Comparison of ENCODE assay signal across 8 cellular contexts in genomic region chr7:148940702-148941597, GRCh38. TPM values are rescaled to one million over a fixed set of nuclear protein-coding genes. Genes with fewer than 3 reads are reported as not detected.
DNase-seq lines count a peak whose midpoint lies in the region; FAIRE-seq and TF ChIP-seq lines count a peak whose summit lies in the region.

No MANE protein-coding gene starts in this region.

- H3K4me1 ChIP-seq in H9 (ENCODE audit: insufficient read depth, low read length) = no peaks in the 10 kb centered on the region
- H3K4me1 ChIP-seq in SJCRH30 = no peaks in the 10 kb centered on the region; the same call in 1 of the 2 replicates
- H3K4me1 ChIP-seq in neutrophil (ENCODE audit: control insufficient read depth in 1 of 2, insufficient read depth in 1 of 2, low read depth in 1 of 2, low read length in 1 of 2) = peaks cover 14 to 22% of the 10 kb centered on the region in 2 experiments

- H3K18ac ChIP-seq in H9 (ENCODE audit: insufficient read length, low read depth, low read length) = peak overlapping the region; percentile 31

- H2BK120ac ChIP-seq in H9 (ENCODE audit: low read depth, low read length, poor library complexity, severe bottlenecking) = no peak overlapping the region

- H3K14ac ChIP-seq in H9 (ENCODE audit: insufficient read depth, low read length) = peak overlapping the region; percentile 62

- H2BK20ac ChIP-seq in H9 (ENCODE audit: low read depth, low read length, poor library complexity, severe bottlenecking) = no peak overlapping the region

- no peak overlapping the region for H2BK5ac ChIP-seq in H9 (ENCODE audit: insufficient read length, low read length)

- H2AK5ac ChIP-seq in H9 (ENCODE audit: insufficient read length, low read length) = no peak overlapping the region

- no peak overlapping the region for H2BK12ac ChIP-seq in H9 (ENCODE audit: insufficient read length, low read depth, low read length)

- no peaks in the 10 kb centered on the region for H3K79me2 ChIP-seq in H9 (ENCODE audit: insufficient read depth, low read length)

- peaks cover 9% of the 10 kb centered on the region; the same call in 1 of the 2 replicates for H3K27me3 Mint-ChIP-seq in H9 (ENCODE audit: low read depth)

- peaks cover 3% of the 10 kb centered on the region for H3K23me2 ChIP-seq in H9 (ENCODE audit: insufficient read length, low read depth, low read length, poor library complexity, severe bottlenecking)

- peak overlapping the region; percentile 97 for H3K4me2 ChIP-seq in H9 (ENCODE audit: insufficient read depth, insufficient read length, low read length)

- no peak overlapping the region for H4K5ac ChIP-seq in H9 (ENCODE audit: insufficient read length, low read depth, low read length)

- H4K8ac ChIP-seq in H9 (replicated peaks; ENCODE audit: insufficient read length, low read depth, low read length) = no peak overlapping the region

- no peaks in the 10 kb centered on the region for H3K9me3 Mint-ChIP-seq in H9

- no peak overlapping the region for H2BK15ac ChIP-seq in H9 (ENCODE audit: low read depth, low read length)

- H3K36me3 ChIP-seq in MG63 (no peaks in the 10 kb centered on the region), SJCRH30 (no peaks in the 10 kb centered on the region), neutrophil (no peaks in the 10 kb centered on the region)

- H3K4me1 Mint-ChIP-seq in H9 = peaks cover 5 to 7% of the 10 kb centered on the region in 2 experiments; a peak in 3 of 4 replicates

- H3K27me3 ChIP-seq in H9 (ENCODE audit: insufficient read depth, low read length) (no peaks in the 10 kb centered on the region), MG63 (no peaks in the 10 kb centered on the region), SJCRH30 (no peaks in the 10 kb centered on the region; the same call in 1 of the 2 replicates), neutrophil (no peaks in the 10 kb centered on the region)

- DNase-seq in G401 (ENCODE audit: low spot score) (peak; percentile 87), H9 (peak; percentile 68), MG63 (peak; percentile 61), SJCRH30 (peak; percentile 81 to 89), frontal cortex (ENCODE audit: low spot score in 2 of 2) (peak; percentile 73 to 81), substantia nigra (lab: John Stamatoyannopoulos, UW) (peak in 46 of 49 donors; percentile 5 to 79 (median 52))
- DNase-seq in activated naive CD4-positive, alpha-beta T cell treated with Interleukin-2 at 50 U/mL for 16 hours = peak; percentile 70

- FAIRE-seq in frontal cortex (lab: Jason Lieb, UNC) = no peak

- no peak overlapping the region for H4K91ac ChIP-seq in H9 (ENCODE audit: insufficient read length, low read depth, low read length)

- H3T11ph ChIP-seq in H9 (ENCODE audit: low read length) = no peak overlapping the region

- in situ Hi-C loops in G401 (cut with HindIII; ENCODE audit: low sequenced_read_pairs) = no loop called here

- peak overlapping the region in 2 of 3 experiments; percentile 88 to 92; a peak in 3 of 7 replicates for H3K27ac Mint-ChIP-seq in H9

- peak overlapping the region; percentile 86 to 92 for H3K4me3 Mint-ChIP-seq in H9

- no peak overlapping the region for H3K56ac ChIP-seq in H9 (ENCODE audit: insufficient read length, low read depth, low read length)

- H3K4me3 ChIP-seq in MG63 (peak overlapping the region; percentile 65), SJCRH30 (peak overlapping the region; percentile 76), neutrophil (ENCODE audit: low read depth in 1 of 2, low read length in 1 of 2) (peak overlapping the region; percentile 63 to 65)

- H3K4ac ChIP-seq in H9 (ENCODE audit: low read depth, low read length) = no peak overlapping the region

- H4K20me1 ChIP-seq in H9 (ENCODE audit: control insufficient read depth, insufficient read depth, insufficient read length) = no peaks in the 10 kb centered on the region

- H3K27ac ChIP-seq in H9 (ENCODE audit: insufficient read length, low read depth, low read length) (no peak overlapping the region), SJCRH30 (peak overlapping the region; percentile 69), neutrophil (peak overlapping the region; percentile 21), substantia nigra (ENCODE audit: low read depth, low read length, poor library complexity, severe bottlenecking) (peak overlapping the region; percentile 73)

- H2AFZ ChIP-seq in H9 (ENCODE audit: low read length) = peak overlapping the region; percentile 45

- H3K79me1 ChIP-seq in H9 (ENCODE audit: insufficient read depth, low read depth, low read length, poor library complexity, severe bottlenecking) = no peaks in the 10 kb centered on the region

- no CpG with 5 or more reads among the region's 43 CpGs for WGBS in H9 (ENCODE audit: extremely low coverage, insufficient read length, low lambda C conversion rate)

- peak overlapping the region; percentile 41 for H3K9ac ChIP-seq in H9 (ENCODE audit: extremely low read depth, insufficient read length, low read length)

- H3K23ac ChIP-seq in H9 (ENCODE audit: insufficient read length, low read depth, low read length) = no peak overlapping the region

- H3K9me3 ChIP-seq in H9 (ENCODE audit: control insufficient read depth, low read depth, low read length) (no peaks in the 10 kb centered on the region), MG63 (no peaks in the 10 kb centered on the region), SJCRH30 (replicated peaks) (no peaks in the 10 kb centered on the region), neutrophil (no peaks in the 10 kb centered on the region)

- H3K36me3 Mint-ChIP-seq in H9 (ENCODE audit: insufficient read depth in 1 of 3, low read depth in 3 of 3) = no peaks in the 10 kb centered on the region

- TF ChIP-seq CTCF in H9 (conservative IDR thresholded peaks at IDR 0.05) (no peak), neutrophil (IDR thresholded peaks at IDR 0.05) (no peak)

RNA-seq across cellular contexts. Expression of gene EZH2, which starts 56.9 kb away (rescaled TPM):
- total RNA-seq in G401 (2014; rRNA removed; shearing (Covaris generic)) = 33.4 and 37.5 TPM in 2 replicates
- total RNA-seq in H9 (2021) = 39.4 and 41.3 TPM in 2 replicates
- 13.8 and 19.4 TPM in 2 replicates for total RNA-seq in MG63 (2014; rRNA removed; shearing (Covaris generic); ENCODE audit: low replicate concordance)
- total RNA-seq in SJCRH30 (2014; rRNA removed; shearing (Covaris generic)) = 64.8 and 75.7 TPM in 2 replicates
- total RNA-seq in frontal cortex = 38.7 TPM
